Comparison of ENCODE assay signal across 26 cellular contexts in the genomic region with DNA sequence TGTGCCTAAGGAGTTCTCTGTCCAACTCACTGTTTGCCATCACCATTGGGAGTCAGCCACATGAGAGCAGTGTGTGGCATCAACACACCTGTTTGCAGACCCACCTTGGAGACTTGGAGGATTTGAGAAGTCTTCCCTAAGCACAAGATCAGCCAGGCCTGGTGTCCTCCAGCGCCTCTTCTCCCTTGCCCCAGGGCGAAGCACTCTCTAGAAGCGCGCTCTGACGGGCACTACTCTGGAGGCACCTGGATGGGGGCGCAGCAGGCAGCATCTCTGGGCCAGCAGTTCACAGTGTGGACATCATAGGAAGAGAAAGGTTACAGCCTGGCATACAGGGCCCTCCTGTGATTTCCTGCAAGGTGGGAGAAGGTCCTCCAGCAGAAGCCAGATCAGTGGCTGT.
DNase-seq lines count a peak whose midpoint lies in the region; ATAC-seq and TF ChIP-seq lines count a peak whose summit lies in the region.
"Had no signal": no experiment of that assay in that cellular context is flagged by ENCODE, and none has a peak within 500 bp of the region (broad histone marks: within the 10 kb centered on the region; RNA-seq: fewer than 3 reads in every experiment).

No MANE protein-coding gene starts in this region.

- H3K36me3 Mint-ChIP-seq in activated CD4-positive, alpha-beta T cell treated with anti-CD3 and anti-CD28 coated beads, Interleukin-2, amount 10 ng/mL, durations not matched to agents 24 days and 14 days (ENCODE audit: low read depth): peaks cover 95% of the 10 kb centered on the region
- peaks cover 98% of the 10 kb centered on the region for H3K36me3 Mint-ChIP-seq in CD8-positive, alpha-beta T cell
- peaks cover 100% of the 10 kb centered on the region for H3K36me3 Mint-ChIP-seq in activated T-helper 2 cell treated with anti-CD3 and anti-CD28 coated beads, Interferon-gamma antibody, Interleukin-2, Interleukin-4, amounts not matched to agents 10 μg/mL and 5 μg/mL and 100 μg/mL, durations not matched to agents 14 hours and 24 hours and 36 hours (ENCODE audit: low read depth)
- peaks cover 62% of the 10 kb centered on the region for H3K36me3 Mint-ChIP-seq in natural killer cell
- peaks cover 94% of the 10 kb centered on the region for H3K36me3 Mint-ChIP-seq in activated T-helper 1 cell treated with anti-CD3 and anti-CD28 coated beads, Interleukin-12 subunit alpha, Interleukin-12 subunit beta, Interleukin-2, Interleukin-4 antibody, amounts not matched to agents 30 ng/mL and 10 ng/mL and 1 ng/mL, durations not matched to agents 14 hours and 24 hours and 36 hours (ENCODE audit: low read depth)

- H3K27me3 Mint-ChIP-seq in activated CD4-positive, alpha-beta T cell treated with anti-CD3 and anti-CD28 coated beads, Interleukin-2, amount 10 ng/mL, durations not matched to agents 24 days and 14 days: no peaks in the 10 kb centered on the region
- no peaks in the 10 kb centered on the region for H3K27me3 Mint-ChIP-seq in CD8-positive, alpha-beta T cell (ENCODE audit: low read depth)
- H3K27me3 Mint-ChIP-seq in activated T-helper 2 cell treated with anti-CD3 and anti-CD28 coated beads, Interferon-gamma antibody, Interleukin-2, Interleukin-4, amounts not matched to agents 10 μg/mL and 5 μg/mL and 100 μg/mL, durations not matched to agents 14 hours and 24 hours and 36 hours (ENCODE audit: low read depth): no peaks in the 10 kb centered on the region
- H3K27me3 Mint-ChIP-seq in natural killer cell (ENCODE audit: low read depth in 2 of 2): no peaks in the 10 kb centered on the region
- no peaks in the 10 kb centered on the region for H3K27me3 Mint-ChIP-seq in activated T-helper 1 cell treated with anti-CD3 and anti-CD28 coated beads, Interleukin-12 subunit alpha, Interleukin-12 subunit beta, Interleukin-2, Interleukin-4 antibody, amounts not matched to agents 30 ng/mL and 10 ng/mL and 1 ng/mL, durations not matched to agents 14 hours and 24 hours and 36 hours (ENCODE audit: insufficient read depth)
- H3K27me3 Mint-ChIP-seq: activated CD4-positive, alpha-beta T cell treated with anti-CD3 and anti-CD28 coated beads, Interleukin-2, amount 10 ng/mL, durations not matched to agents 7 days and 5 days; stimulated activated memory B cell treated with anti-CD40 and anti-IgM and Interleukin-4, amounts not matched to agents 10 μg/mL and 1 μg/mL and 100 μg/mL, for 72 hours had no signal

- no peak overlapping the region for H3K27ac ChIP-seq in CD8-positive, alpha-beta T cell (ENCODE audit: low read depth, low read length)
- H3K27ac ChIP-seq: epithelial cell of prostate, hepatocyte, lower lobe of right lung, ovary had no signal

- no peak for DNase-seq in activated CD4-positive, alpha-beta T cell treated with anti-CD3 and anti-CD28 coated beads, Interleukin-2, amount 10 ng/mL, durations not matched to agents 24 days and 14 days
- DNase-seq in activated CD4-positive, alpha-beta T cell treated with anti-CD3 and anti-CD28 coated beads for 4 hours: no peak
- peak in 1 of 7 experiments; percentile 37 for DNase-seq in CD8-positive, alpha-beta T cell
- no peak for DNase-seq in activated T-helper 2 cell treated with anti-CD3 and anti-CD28 coated beads, Interferon-gamma antibody, Interleukin-2, Interleukin-4, amounts not matched to agents 10 μg/mL and 5 μg/mL and 100 μg/mL, durations not matched to agents 14 hours and 24 hours and 36 hours (ENCODE audit: low spot score)
- DNase-seq in natural killer cell: no peak
- no peak for DNase-seq in SIG-M5 (lab: John Stamatoyannopoulos, UW)
- DNase-seq in activated T-helper 1 cell treated with anti-CD3 and anti-CD28 coated beads, Interleukin-12 subunit alpha, Interleukin-12 subunit beta, Interleukin-2, Interleukin-4 antibody, amounts not matched to agents 30 ng/mL and 10 ng/mL and 1 ng/mL, durations not matched to agents 14 hours and 24 hours and 36 hours (ENCODE audit: low spot score): no peak
- DNase-seq in GM13976 (ENCODE audit: low spot score): no peak
- DNase-seq: 8988T; activated CD4-positive, alpha-beta T cell treated with anti-CD3 and anti-CD28 coated beads, Interleukin-2, amount 10 ng/mL, durations not matched to agents 7 days and 5 days; activated gamma-delta T cell; C1 segment of cervical spinal cord; DND-41; HFFc6; IMR-90; lower lobe of right lung; NCI-H1436 treated with DMSO at 0.1 percent for 48 hours; NCI-H2081 treated with DMSO at 0.1 percent for 48 hours; ovary; Right ventricle myocardium superior had no signal

- POLR2A ChIA-PET in CD8-positive, alpha-beta T cell (lab: Charles Lee): no interaction called here

- H3K4me1 ChIP-seq in CD8-positive, alpha-beta T cell (ENCODE audit: insufficient read depth, low read length): no peaks in the 10 kb centered on the region
- H3K4me1 ChIP-seq: lower lobe of right lung had no signal

- H3K9me3 Mint-ChIP-seq in activated CD4-positive, alpha-beta T cell treated with anti-CD3 and anti-CD28 coated beads, Interleukin-2, amount 10 ng/mL, durations not matched to agents 24 days and 14 days: peaks cover 27% of the 10 kb centered on the region
- peaks cover 15% of the 10 kb centered on the region for H3K9me3 Mint-ChIP-seq in CD8-positive, alpha-beta T cell
- peaks cover 41% of the 10 kb centered on the region for H3K9me3 Mint-ChIP-seq in activated T-helper 2 cell treated with anti-CD3 and anti-CD28 coated beads, Interferon-gamma antibody, Interleukin-2, Interleukin-4, amounts not matched to agents 10 μg/mL and 5 μg/mL and 100 μg/mL, durations not matched to agents 14 hours and 24 hours and 36 hours
- peaks cover 0 to 4% of the 10 kb centered on the region in 2 donors for H3K9me3 Mint-ChIP-seq in natural killer cell
- H3K9me3 Mint-ChIP-seq in activated T-helper 1 cell treated with anti-CD3 and anti-CD28 coated beads, Interleukin-12 subunit alpha, Interleukin-12 subunit beta, Interleukin-2, Interleukin-4 antibody, amounts not matched to agents 30 ng/mL and 10 ng/mL and 1 ng/mL, durations not matched to agents 14 hours and 24 hours and 36 hours: peaks cover 22% of the 10 kb centered on the region

- no peak for ATAC-seq in CD8-positive, alpha-beta T cell
- no peak for ATAC-seq in natural killer cell
- ATAC-seq: lower lobe of right lung; Panc1; stimulated activated memory B cell treated with anti-CD40 and anti-IgM and Interleukin-4, amounts not matched to agents 10 μg/mL and 1 μg/mL and 100 μg/mL, for 72 hours had no signal

- intact Hi-C loops in activated CD4-positive, alpha-beta T cell treated with anti-CD3 and anti-CD28 coated beads, Interleukin-2, amount 10 ng/mL, durations not matched to agents 24 days and 14 days (cut with micrococcal nuclease): no loop called here
- intact Hi-C loops in CD8-positive, alpha-beta T cell (cut with DNase I, micrococcal nuclease): no loop called here
- intact Hi-C loops in activated T-helper 2 cell treated with anti-CD3 and anti-CD28 coated beads, Interferon-gamma antibody, Interleukin-2, Interleukin-4, amounts not matched to agents 10 μg/mL and 5 μg/mL and 100 μg/mL, durations not matched to agents 14 hours and 24 hours and 36 hours (cut with micrococcal nuclease): no loop called here
- intact Hi-C loops in natural killer cell (cut with micrococcal nuclease): no loop called here
- intact Hi-C loops in activated T-helper 1 cell treated with anti-CD3 and anti-CD28 coated beads, Interleukin-12 subunit alpha, Interleukin-12 subunit beta, Interleukin-2, Interleukin-4 antibody, amounts not matched to agents 30 ng/mL and 10 ng/mL and 1 ng/mL, durations not matched to agents 14 hours and 24 hours and 36 hours (cut with micrococcal nuclease): no loop called here

- in situ Hi-C loops in GM13976 (cut with MboI; ENCODE audit: low sequenced_read_pairs, unreplicated experiment): no loop called here

- no peaks in the 10 kb centered on the region for H3K27me3 ChIP-seq in CD8-positive, alpha-beta T cell (ENCODE audit: insufficient read depth, low read length)
- H3K27me3 ChIP-seq: hepatocyte, ovary had no signal

- CTCF ChIA-PET in CD8-positive, alpha-beta T cell (lab: Charles Lee): no interaction called here

- no peak overlapping the region for H3K4me3 ChIP-seq in CD8-positive, alpha-beta T cell (ENCODE audit: low read depth, low read length)
- H3K4me3 ChIP-seq: hepatocyte, lower lobe of right lung, ovary had no signal

- H3K4me1 Mint-ChIP-seq in activated CD4-positive, alpha-beta T cell treated with anti-CD3 and anti-CD28 coated beads, Interleukin-2, amount 10 ng/mL, durations not matched to agents 24 days and 14 days: peaks cover 23% of the 10 kb centered on the region
- H3K4me1 Mint-ChIP-seq in CD8-positive, alpha-beta T cell (ENCODE audit: low read depth): peaks cover 53% of the 10 kb centered on the region
- peaks cover 15% of the 10 kb centered on the region for H3K4me1 Mint-ChIP-seq in activated T-helper 2 cell treated with anti-CD3 and anti-CD28 coated beads, Interferon-gamma antibody, Interleukin-2, Interleukin-4, amounts not matched to agents 10 μg/mL and 5 μg/mL and 100 μg/mL, durations not matched to agents 14 hours and 24 hours and 36 hours (ENCODE audit: low read depth)
- H3K4me1 Mint-ChIP-seq in natural killer cell: peaks cover 78 to 84% of the 10 kb centered on the region in 2 donors
- peaks cover 27% of the 10 kb centered on the region for H3K4me1 Mint-ChIP-seq in activated T-helper 1 cell treated with anti-CD3 and anti-CD28 coated beads, Interleukin-12 subunit alpha, Interleukin-12 subunit beta, Interleukin-2, Interleukin-4 antibody, amounts not matched to agents 30 ng/mL and 10 ng/mL and 1 ng/mL, durations not matched to agents 14 hours and 24 hours and 36 hours (ENCODE audit: low read depth)

- TF ChIP-seq CTCF in CD8-positive, alpha-beta T cell (IDR thresholded peaks at IDR 0.05): no peak
- TF ChIP-seq CTCF in natural killer cell (IDR thresholded peaks at IDR 0.05): no peak
- no peak for TF ChIP-seq CTCF in GM13976 (IDR thresholded peaks at IDR 0.05; ENCODE audit: borderline replicate concordance, control extremely low read depth, extremely low read depth, insufficient read depth, missing control alignments)

- H3K4me3 Mint-ChIP-seq in activated CD4-positive, alpha-beta T cell treated with anti-CD3 and anti-CD28 coated beads, Interleukin-2, amount 10 ng/mL, durations not matched to agents 24 days and 14 days: no peak overlapping the region
- no peak overlapping the region for H3K4me3 Mint-ChIP-seq in CD8-positive, alpha-beta T cell
- H3K4me3 Mint-ChIP-seq in activated T-helper 2 cell treated with anti-CD3 and anti-CD28 coated beads, Interferon-gamma antibody, Interleukin-2, Interleukin-4, amounts not matched to agents 10 μg/mL and 5 μg/mL and 100 μg/mL, durations not matched to agents 14 hours and 24 hours and 36 hours (ENCODE audit: low read depth): no peak overlapping the region
- no peak overlapping the region for H3K4me3 Mint-ChIP-seq in natural killer cell
- no peak overlapping the region for H3K4me3 Mint-ChIP-seq in activated T-helper 1 cell treated with anti-CD3 and anti-CD28 coated beads, Interleukin-12 subunit alpha, Interleukin-12 subunit beta, Interleukin-2, Interleukin-4 antibody, amounts not matched to agents 30 ng/mL and 10 ng/mL and 1 ng/mL, durations not matched to agents 14 hours and 24 hours and 36 hours
- H3K4me3 Mint-ChIP-seq: activated CD4-positive, alpha-beta T cell treated with anti-CD3 and anti-CD28 coated beads, Interleukin-2, amount 10 ng/mL, durations not matched to agents 7 days and 5 days; HFFc6; nephron; stimulated activated memory B cell treated with anti-CD40 and anti-IgM and Interleukin-4, amounts not matched to agents 10 μg/mL and 1 μg/mL and 100 μg/mL, for 72 hours; T-helper 2 cell treated with Interferon-gamma antibody and Interleukin-4, amounts not matched to agents 5 μg/mL and 100 μg/mL, for 36 hours had no signal

- H3K36me3 ChIP-seq in CD8-positive, alpha-beta T cell (ENCODE audit: insufficient read depth, low read length): peaks cover 70% of the 10 kb centered on the region
- H3K36me3 ChIP-seq: ovary had no signal

- peaks cover 6% of the 10 kb centered on the region for H3K9me3 ChIP-seq in CD8-positive, alpha-beta T cell (ENCODE audit: low read length)

- H3K27ac Mint-ChIP-seq in activated CD4-positive, alpha-beta T cell treated with anti-CD3 and anti-CD28 coated beads, Interleukin-2, amount 10 ng/mL, durations not matched to agents 24 days and 14 days: peak overlapping the region; percentile 41
- peak overlapping the region; percentile 58 for H3K27ac Mint-ChIP-seq in CD8-positive, alpha-beta T cell
- peak overlapping the region; percentile 33 for H3K27ac Mint-ChIP-seq in activated T-helper 2 cell treated with anti-CD3 and anti-CD28 coated beads, Interferon-gamma antibody, Interleukin-2, Interleukin-4, amounts not matched to agents 10 μg/mL and 5 μg/mL and 100 μg/mL, durations not matched to agents 14 hours and 24 hours and 36 hours
- H3K27ac Mint-ChIP-seq in natural killer cell: peak overlapping the region; percentile 83 to 92
- no peak overlapping the region for H3K27ac Mint-ChIP-seq in activated T-helper 1 cell treated with anti-CD3 and anti-CD28 coated beads, Interleukin-12 subunit alpha, Interleukin-12 subunit beta, Interleukin-2, Interleukin-4 antibody, amounts not matched to agents 30 ng/mL and 10 ng/mL and 1 ng/mL, durations not matched to agents 14 hours and 24 hours and 36 hours
- H3K27ac Mint-ChIP-seq: activated CD4-positive, alpha-beta T cell treated with anti-CD3 and anti-CD28 coated beads, Interleukin-2, amount 10 ng/mL, durations not matched to agents 7 days and 5 days; HFFc6; nephron; stimulated activated memory B cell treated with anti-CD40 and anti-IgM and Interleukin-4, amounts not matched to agents 10 μg/mL and 1 μg/mL and 100 μg/mL, for 72 hours; T-helper 2 cell treated with Interferon-gamma antibody and Interleukin-4, amounts not matched to agents 5 μg/mL and 100 μg/mL, for 36 hours had no signal
